41 cellular contexts compared by ENCODE assay signal in genomic region chr6:84876723-84877514, GRCh38.
"Had no signal": no experiment of that assay in that cellular context is flagged by ENCODE, and none has a peak within 500 bp of the region (broad histone marks: within the 10 kb centered on the region; RNA-seq: fewer than 3 reads in every experiment).

No MANE protein-coding gene starts in this region.

- H3K4me3 ChIP-seq: adrenal gland, ascending aorta, body of pancreas, breast epithelium, cardiac muscle cell had no signal

- H3K4me3 Mint-ChIP-seq: activated naive CD4-positive, alpha-beta T cell treated with anti-CD3 and anti-CD28 coated beads for 36 hours; activated naive CD4-positive, alpha-beta T cell treated with anti-CD3 and anti-CD28 coated beads, Interleukin-2, amount 10 ng/mL, durations not matched to agents 7 days and 5 days; activated naive CD4-positive, alpha-beta T cell treated with anti-CD3 and anti-CD28 coated beads, Interleukin-2, amount 50 U/mL, for 24 hours; activated naive CD8-positive, alpha-beta T cell; activated naive CD8-positive, alpha-beta T cell treated with anti-CD3 and anti-CD28 coated beads for 36 hours; activated naive CD8-positive, alpha-beta T cell treated with anti-CD3 and anti-CD28 coated beads, Interleukin-2, amount 10 ng/mL, durations not matched to agents 7 days and 5 days; activated naive CD8-positive, alpha-beta T cell treated with anti-CD3 and anti-CD28 coated beads, Interleukin-2, amount 50 U/mL, for 24 hours; activated T-cell treated with anti-CD3 and anti-CD28 coated beads, Interleukin-2, amount 50 U/mL, for 24 hours; activated T-cell treated with anti-CD3 and anti-CD28 coated beads, Interleukin-2, amount 50 U/mL, for 4 hours; activated T-cell treated with anti-CD3 and anti-CD28 coated beads, Interleukin-2, amount 50 U/mL, for 72 hours; activated T-helper 1 cell treated with anti-CD3 and anti-CD28 coated beads, Interleukin-12 subunit alpha, Interleukin-12 subunit beta, Interleukin-2, Interleukin-4 antibody, amounts not matched to agents 30 ng/mL and 10 ng/mL and 1 ng/mL, durations not matched to agents 14 hours and 24 hours and 36 hours; activated T-helper 17 cell treated with anti-CD3 and anti-CD28 coated beads, Interleukin-2, amount 50 U/mL, for 72 hours; brain; central memory CD8-positive, alpha-beta T cell had no signal

- H3K36me3 Mint-ChIP-seq: activated naive CD4-positive, alpha-beta T cell treated with anti-CD3 and anti-CD28 coated beads, Interleukin-2, amount 10 ng/mL, durations not matched to agents 7 days and 5 days; activated naive CD4-positive, alpha-beta T cell treated with anti-CD3 and anti-CD28 coated beads, Interleukin-2, amount 50 U/mL, for 72 hours; activated naive CD8-positive, alpha-beta T cell; activated naive CD8-positive, alpha-beta T cell treated with anti-CD3 and anti-CD28 coated beads for 36 hours; activated naive CD8-positive, alpha-beta T cell treated with anti-CD3 and anti-CD28 coated beads, Interleukin-2, amount 10 ng/mL, durations not matched to agents 7 days and 5 days; brain had no signal

- ATAC-seq: activated naive CD4-positive, alpha-beta T cell treated with anti-CD3 and anti-CD28 coated beads, Interleukin-2, amount 50 U/mL, for 72 hours; activated naive CD8-positive, alpha-beta T cell treated with anti-CD3 and anti-CD28 coated beads, Interleukin-2, amount 50 U/mL, for 24 hours; activated T-cell treated with anti-CD3 and anti-CD28 coated beads, Interleukin-2, amount 50 U/mL, for 4 hours; activated T-cell treated with anti-CD3 and anti-CD28 coated beads, Interleukin-2, amount 50 U/mL, for 72 hours; activated T-helper 17 cell treated with anti-CD3 and anti-CD28 coated beads, Interleukin-2, amount 50 U/mL, for 72 hours; body of pancreas had no signal

- DNase-seq: activated effector memory CD4-positive, alpha-beta T cell treated with anti-CD3 and anti-CD28 coated beads, Interleukin-2, amount 50 U/mL, for 16 hours; activated effector memory CD4-positive, alpha-beta T cell treated with Interleukin-2 at 50 U/mL for 16 hours; activated gamma-delta T cell; activated gamma-delta T cell treated with Interleukin-2 at 50 U/mL for 16 hours; activated naive CD4-positive, alpha-beta T cell; activated naive CD4-positive, alpha-beta T cell treated with anti-CD3 and anti-CD28 coated beads for 36 hours; activated naive CD4-positive, alpha-beta T cell treated with anti-CD3 and anti-CD28 coated beads, Interleukin-2, amount 10 ng/mL, durations not matched to agents 7 days and 5 days; activated naive CD4-positive, alpha-beta T cell treated with anti-CD3 and anti-CD28 coated beads, Interleukin-2, amount 50 U/mL, for 16 hours; activated naive CD4-positive, alpha-beta T cell treated with Interleukin-2 at 50 U/mL for 16 hours; activated naive CD8-positive, alpha-beta T cell treated with anti-CD3 and anti-CD28 coated beads for 36 hours; activated naive CD8-positive, alpha-beta T cell treated with anti-CD3 and anti-CD28 coated beads, Interleukin-2, amount 10 ng/mL, durations not matched to agents 7 days and 5 days; activated naive CD8-positive, alpha-beta T cell treated with anti-CD3 and anti-CD28 coated beads, Interleukin-2, amount 50 U/mL, for 24 hours; activated T-cell treated with anti-CD3 and anti-CD28 coated beads for 4 hours; activated T-cell treated with anti-CD3 and anti-CD28 coated beads, Interleukin-2, amount 50 U/mL, for 1 hour; activated T-cell treated with anti-CD3 and anti-CD28 coated beads, Interleukin-2, amount 50 U/mL, for 24 hours; activated T-cell treated with anti-CD3 and anti-CD28 coated beads, Interleukin-2, amount 50 U/mL, for 4 hours; activated T-cell treated with anti-CD3 and anti-CD28 coated beads, Interleukin-2, amount 50 U/mL, for 48 hours; activated T-cell treated with anti-CD3 and anti-CD28 coated beads, Interleukin-2, amount 50 U/mL, for 72 hours; adrenal gland; amniotic stem cell; amygdala; anterior cingulate cortex; aorta; body of pancreas; brain microvascular endothelial cell; caudate nucleus; central memory CD4-positive, alpha-beta T cell; cerebellar nuclear complex had no signal

- H3K27me3 ChIP-seq: adrenal gland, ascending aorta, body of pancreas, brain microvascular endothelial cell, breast epithelium, cardiac muscle cell had no signal

- H3K4me1 Mint-ChIP-seq: activated naive CD4-positive, alpha-beta T cell treated with anti-CD3 and anti-CD28 coated beads, Interleukin-2, amount 10 ng/mL, durations not matched to agents 7 days and 5 days; activated naive CD4-positive, alpha-beta T cell treated with anti-CD3 and anti-CD28 coated beads, Interleukin-2, amount 50 U/mL, for 24 hours; activated naive CD8-positive, alpha-beta T cell treated with anti-CD3 and anti-CD28 coated beads for 36 hours; activated naive CD8-positive, alpha-beta T cell treated with anti-CD3 and anti-CD28 coated beads, Interleukin-2, amount 10 ng/mL, durations not matched to agents 7 days and 5 days; activated naive CD8-positive, alpha-beta T cell treated with anti-CD3 and anti-CD28 coated beads, Interleukin-2, amount 50 U/mL, for 24 hours; activated T-helper 17 cell treated with anti-CD3 and anti-CD28 coated beads, Interleukin-2, amount 50 U/mL, for 72 hours; brain; central memory CD8-positive, alpha-beta T cell had no signal

- H3K27ac Mint-ChIP-seq: activated naive CD4-positive, alpha-beta T cell treated with anti-CD3 and anti-CD28 coated beads for 36 hours; activated naive CD4-positive, alpha-beta T cell treated with anti-CD3 and anti-CD28 coated beads, Interleukin-2, amount 10 ng/mL, durations not matched to agents 7 days and 5 days; activated naive CD4-positive, alpha-beta T cell treated with anti-CD3 and anti-CD28 coated beads, Interleukin-2, amount 50 U/mL, for 24 hours; activated naive CD4-positive, alpha-beta T cell treated with anti-CD3 and anti-CD28 coated beads, Interleukin-2, amount 50 U/mL, for 72 hours; activated naive CD8-positive, alpha-beta T cell; activated naive CD8-positive, alpha-beta T cell treated with anti-CD3 and anti-CD28 coated beads for 36 hours; activated naive CD8-positive, alpha-beta T cell treated with anti-CD3 and anti-CD28 coated beads, Interleukin-2, amount 10 ng/mL, durations not matched to agents 7 days and 5 days; activated naive CD8-positive, alpha-beta T cell treated with anti-CD3 and anti-CD28 coated beads, Interleukin-2, amount 50 U/mL, for 24 hours; activated T-cell treated with anti-CD3 and anti-CD28 coated beads, Interleukin-2, amount 50 U/mL, for 24 hours; activated T-cell treated with anti-CD3 and anti-CD28 coated beads, Interleukin-2, amount 50 U/mL, for 72 hours; activated T-helper 1 cell treated with anti-CD3 and anti-CD28 coated beads, Interleukin-12 subunit alpha, Interleukin-12 subunit beta, Interleukin-2, Interleukin-4 antibody, amounts not matched to agents 30 ng/mL and 10 ng/mL and 1 ng/mL, durations not matched to agents 14 hours and 24 hours and 36 hours; activated T-helper 17 cell treated with anti-CD3 and anti-CD28 coated beads, Interleukin-2, amount 50 U/mL, for 72 hours; activated T-helper 2 cell treated with anti-CD3 and anti-CD28 coated beads, Interferon-gamma antibody, Interleukin-2, Interleukin-4, amounts not matched to agents 10 μg/mL and 5 μg/mL and 100 μg/mL, durations not matched to agents 14 hours and 24 hours and 36 hours; brain had no signal

- H3K27ac ChIP-seq: adrenal gland, ascending aorta, body of pancreas, brain microvascular endothelial cell, breast epithelium, cardiac muscle cell had no signal

- H3K9me3 ChIP-seq: adrenal gland, ascending aorta, body of pancreas, breast epithelium had no signal

- H3K9me3 Mint-ChIP-seq: activated naive CD4-positive, alpha-beta T cell treated with anti-CD3 and anti-CD28 coated beads, Interleukin-2, amount 10 ng/mL, durations not matched to agents 7 days and 5 days; activated naive CD4-positive, alpha-beta T cell treated with anti-CD3 and anti-CD28 coated beads, Interleukin-2, amount 50 U/mL, for 24 hours; activated naive CD8-positive, alpha-beta T cell treated with anti-CD3 and anti-CD28 coated beads for 36 hours; activated naive CD8-positive, alpha-beta T cell treated with anti-CD3 and anti-CD28 coated beads, Interleukin-2, amount 10 ng/mL, durations not matched to agents 7 days and 5 days; activated naive CD8-positive, alpha-beta T cell treated with anti-CD3 and anti-CD28 coated beads, Interleukin-2, amount 50 U/mL, for 24 hours; activated T-cell treated with anti-CD3 and anti-CD28 coated beads, Interleukin-2, amount 50 U/mL, for 24 hours; activated T-cell treated with anti-CD3 and anti-CD28 coated beads, Interleukin-2, amount 50 U/mL, for 4 hours; activated T-helper 1 cell treated with anti-CD3 and anti-CD28 coated beads, Interleukin-12 subunit alpha, Interleukin-12 subunit beta, Interleukin-2, Interleukin-4 antibody, amounts not matched to agents 30 ng/mL and 10 ng/mL and 1 ng/mL, durations not matched to agents 14 hours and 24 hours and 36 hours; activated T-helper 2 cell treated with anti-CD3 and anti-CD28 coated beads, Interferon-gamma antibody, Interleukin-2, Interleukin-4, amounts not matched to agents 10 μg/mL and 5 μg/mL and 100 μg/mL, durations not matched to agents 14 hours and 24 hours and 36 hours had no signal

- H3K36me3 ChIP-seq: adrenal gland, ascending aorta, brain microvascular endothelial cell, breast epithelium, cardiac muscle cell had no signal

- FAIRE-seq: astrocyte, bronchial epithelial cell had no signal

- H3K4me1 ChIP-seq: adrenal gland, ascending aorta, body of pancreas, breast epithelium had no signal

- H3K27me3 Mint-ChIP-seq: activated naive CD4-positive, alpha-beta T cell treated with anti-CD3 and anti-CD28 coated beads, Interleukin-2, amount 10 ng/mL, durations not matched to agents 7 days and 5 days; activated naive CD4-positive, alpha-beta T cell treated with anti-CD3 and anti-CD28 coated beads, Interleukin-2, amount 50 U/mL, for 24 hours; activated naive CD8-positive, alpha-beta T cell; activated naive CD8-positive, alpha-beta T cell treated with anti-CD3 and anti-CD28 coated beads for 36 hours; activated naive CD8-positive, alpha-beta T cell treated with anti-CD3 and anti-CD28 coated beads, Interleukin-2, amount 10 ng/mL, durations not matched to agents 7 days and 5 days; activated naive CD8-positive, alpha-beta T cell treated with anti-CD3 and anti-CD28 coated beads, Interleukin-2, amount 50 U/mL, for 24 hours; activated T-cell treated with anti-CD3 and anti-CD28 coated beads, Interleukin-2, amount 50 U/mL, for 24 hours; activated T-helper 17 cell treated with anti-CD3 and anti-CD28 coated beads, Interleukin-2, amount 50 U/mL, for 72 hours; central memory CD8-positive, alpha-beta T cell had no signal
